ENCODE assay signal across 8 cellular contexts in genomic region chrX:113929004-113929403, GRCh38.
A peak's percentile ranks its signal among the peaks of the same experiment; 100 is the strongest.
DNase-seq lines count a peak whose midpoint lies in the region; ATAC-seq and TF ChIP-seq lines count a peak whose summit lies in the region.

No MANE protein-coding gene starts in this region.

- no peak for ATAC-seq in GM21367 (IDR thresholded peaks at IDR 0.05; ENCODE audit: unreplicated experiment)

- no peaks in the 10 kb centered on the region for H3K36me3 ChIP-seq in colonic mucosa
- H3K36me3 ChIP-seq in prostate gland: no peaks in the 10 kb centered on the region

- no peak overlapping the region for H3K9ac ChIP-seq in colonic mucosa (ENCODE audit: low read depth in 2 of 2, low read length in 2 of 2)

- no peaks in the 10 kb centered on the region for H3K4me1 ChIP-seq in colonic mucosa
- H3K4me1 ChIP-seq in prostate gland (replicated peaks): no peaks in the 10 kb centered on the region

- no peak overlapping the region for H3K4me3 ChIP-seq in colonic mucosa
- no peak overlapping the region for H3K4me3 ChIP-seq in prostate gland

- H3K27me3 ChIP-seq in colonic mucosa (no peaks in the 10 kb centered on the region), prostate gland (replicated peaks; ENCODE audit: insufficient read depth) (no peaks in the 10 kb centered on the region)

- TF ChIP-seq CTCF in GM20000 (IDR thresholded peaks at IDR 0.05; ENCODE audit: extremely low read depth, missing control alignments) (peak; percentile 35), colonic mucosa (IDR thresholded peaks at IDR 0.05) (peak; percentile 54), prostate gland (IDR thresholded peaks at IDR 0.05) (peak in 2 of 4 experiments; percentile 33 to 34)

- intact Hi-C loops in colonic mucosa (cut with DNase I): no loop called here
- intact Hi-C loops in prostate gland (cut with DNase I): no loop called here

- TF ChIP-seq POLR2A in prostate gland (IDR thresholded peaks at IDR 0.05): no peak

- H3K9me3 ChIP-seq in colonic mucosa (no peaks in the 10 kb centered on the region), prostate gland (no peaks in the 10 kb centered on the region)

- H3K27ac ChIP-seq in colonic mucosa (no peak overlapping the region), prostate gland (no peak overlapping the region)

- 61% methylated on average over 3 of the region's 3 CpGs for WGBS in prostate gland

- DNase-seq in AG08396 (ENCODE audit: low spot score) (peak; percentile 15), GM20000 (ENCODE audit: low spot score) (no peak), NCI-H524 treated with DMSO at 0.1 percent for 48 hours (lab: John Stamatoyannopoulos, UW) (peak; percentile 67), colonic mucosa (peak; percentile 29), prostate gland (ENCODE audit: low spot score) (peak; percentile 3), activated gamma-delta T cell treated with Interleukin-2 at 50 U/mL for 16 hours (no peak)
- no peak for DNase-seq in activated naive CD4-positive, alpha-beta T cell treated with Interleukin-2 at 50 U/mL for 16 hours

Comparison
In these comparisons a context has a peak if more than half of its experiments do, and no peak if none do; other contexts are left out.
1. DNase-seq: peak in AG08396 (single experiment), NCI-H524 treated with DMSO at 0.1 percent for 48 hours (single experiment), colonic mucosa (single experiment) and prostate gland (single experiment); none in GM20000 (single experiment), activated naive CD4-positive, alpha-beta T cell treated with Interleukin-2 at 50 U/mL for 16 hours (single experiment) and activated gamma-delta T cell treated with Interleukin-2 at 50 U/mL for 16 hours (single experiment).